Comparison of ENCODE assay signal across 1 cellular context in genomic region chr5:143456952-143457547, GRCh38.
TF ChIP-seq lines count a peak whose summit lies in the region.

No MANE protein-coding gene starts in this region.

TF ChIP-seq in GM12878, 131 proteins besides CTCF, POLR2A, EP300 and RAD21 (continued from another document):
- TF ChIP-seq ZBTB4 (CRISPR knock-in tag; IDR thresholded peaks at IDR 0.05), result no peak
- TF ChIP-seq CEBPZ (IDR thresholded peaks at IDR 0.05; ENCODE audit: low read depth, low read length), result no peak
- TF ChIP-seq SUZ12 (IDR thresholded peaks at IDR 0.05; ENCODE audit: unreplicated experiment), result no peak
- no peak for TF ChIP-seq MYB (IDR thresholded peaks at IDR 0.05; ENCODE audit: borderline replicate concordance, low read depth, low read length)
